ENCODE assay signal across 6 cellular contexts in genomic region chr13:98812186-98812798, GRCh38. TPM values are rescaled to one million over a fixed set of nuclear protein-coding genes. Genes with fewer than 3 reads are reported as not detected.
"Had no signal": no experiment of that assay in that cellular context is flagged by ENCODE, and none has a peak within 500 bp of the region (broad histone marks: within the 10 kb centered on the region; RNA-seq: fewer than 3 reads in every experiment).

No MANE protein-coding gene starts in this region.

RNA-seq across cellular contexts. Expression of gene SLC15A1, which starts 59.8 kb away (rescaled TPM):
- total RNA-seq: activated CD4-positive, alpha-beta memory T cell treated with anti-CD3 and anti-CD28 coated beads for 36 hours; activated CD4-positive, alpha-beta T cell treated with anti-CD3 and anti-CD28 coated beads, Interleukin-2, amount 10 ng/mL, durations not matched to agents 7 days and 5 days; activated naive CD4-positive, alpha-beta T cell treated with anti-CD3 and anti-CD28 coated beads, Interleukin-2, amount 50 U/mL, for 72 hours; activated T-cell treated with anti-CD3 and anti-CD28 coated beads, Interleukin-2, amount 50 U/mL, for 4 hours; ascending aorta; T-helper 2 cell treated with Interferon-gamma antibody and Interleukin-4, amounts not matched to agents 100 ng/mL and 5 ng/mL, for 36 hours had no signal
